ENCODE assay signal across 1 cellular context in the genomic region with DNA sequence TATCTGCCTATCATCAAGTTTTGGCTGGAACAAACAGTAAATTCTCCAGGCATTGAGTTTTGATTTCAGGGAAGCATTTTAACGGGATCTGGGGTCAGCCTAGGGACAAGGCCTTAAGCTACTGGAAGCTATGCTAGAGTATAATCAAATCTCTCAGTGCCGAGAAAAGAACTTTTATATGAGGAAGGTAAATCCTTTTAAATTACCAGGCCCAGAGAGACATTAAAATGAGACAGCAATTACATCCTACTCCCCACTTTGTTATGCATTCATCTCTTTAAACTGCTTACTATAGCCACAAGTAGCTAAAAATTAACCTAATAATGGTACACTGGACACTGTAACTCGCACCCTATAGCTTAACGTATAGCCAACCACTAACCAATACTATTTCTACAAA.
TF ChIP-seq lines count a peak whose summit lies in the region.

No MANE protein-coding gene starts in this region.

TF ChIP-seq in liver, 16 proteins besides CTCF, POLR2A, EP300 and RAD21 (continued from another document):
- TF ChIP-seq SP1 (IDR thresholded peaks at IDR 0.05), result no peak
